Comparison of ENCODE assay signal across 1 cellular context in the genomic region with DNA sequence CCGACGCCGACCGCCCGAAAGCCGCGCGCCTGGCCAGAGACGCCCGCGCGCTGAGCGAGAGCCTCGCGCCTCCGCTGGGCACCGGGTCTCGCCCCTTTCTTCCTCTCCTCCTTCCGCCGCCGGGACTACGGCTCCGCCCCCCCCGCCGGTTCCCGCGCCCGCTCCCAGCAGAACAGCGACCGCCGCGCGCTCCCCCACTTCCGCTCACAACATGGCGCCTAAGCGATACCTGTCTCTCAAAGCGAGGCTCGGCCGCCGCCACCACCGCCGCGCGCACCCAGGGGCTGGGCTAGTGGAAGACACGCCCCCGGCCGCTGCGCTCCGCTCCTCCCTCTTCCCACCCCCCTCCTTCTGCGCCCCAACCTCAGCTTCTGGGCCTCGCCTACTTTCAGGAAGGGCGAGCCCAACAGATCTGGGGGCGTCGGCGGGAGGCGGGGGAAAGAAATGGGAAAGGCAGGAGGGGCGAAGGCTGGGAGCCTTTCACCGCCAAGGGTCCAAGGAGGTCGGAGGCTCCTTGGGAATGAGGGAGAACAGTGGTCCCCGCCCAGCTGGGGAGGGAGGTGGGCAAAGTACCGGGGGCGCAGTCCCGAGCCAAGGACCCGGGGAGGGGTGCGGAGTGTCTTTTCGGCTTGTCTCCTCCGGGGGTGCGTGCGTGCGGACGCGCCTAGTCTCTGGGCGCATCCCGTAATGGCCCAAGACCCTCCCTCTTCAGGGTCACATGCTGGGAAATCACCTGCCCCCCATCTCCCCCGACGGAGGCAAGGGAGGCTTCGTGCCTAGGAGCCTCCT.
TF ChIP-seq lines count a peak whose summit lies in the region.

A gene (minus strand): TSS at position 100 of the 789 bp plus-strand sequence. CDS start 277 bp downstream, outside the sequence.

TF ChIP-seq in K562, 482 proteins besides CTCF, POLR2A, EP300 and RAD21 (continued from another document and continues in another):
- TF ChIP-seq, protein P1, sequence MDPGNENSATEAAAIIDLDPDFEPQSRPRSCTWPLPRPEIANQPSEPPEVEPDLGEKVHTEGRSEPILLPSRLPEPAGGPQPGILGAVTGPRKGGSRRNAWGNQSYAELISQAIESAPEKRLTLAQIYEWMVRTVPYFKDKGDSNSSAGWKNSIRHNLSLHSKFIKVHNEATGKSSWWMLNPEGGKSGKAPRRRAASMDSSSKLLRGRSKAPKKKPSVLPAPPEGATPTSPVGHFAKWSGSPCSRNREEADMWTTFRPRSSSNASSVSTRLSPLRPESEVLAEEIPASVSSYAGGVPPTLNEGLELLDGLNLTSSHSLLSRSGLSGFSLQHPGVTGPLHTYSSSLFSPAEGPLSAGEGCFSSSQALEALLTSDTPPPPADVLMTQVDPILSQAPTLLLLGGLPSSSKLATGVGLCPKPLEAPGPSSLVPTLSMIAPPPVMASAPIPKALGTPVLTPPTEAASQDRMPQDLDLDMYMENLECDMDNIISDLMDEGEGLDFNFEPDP (CRISPR knock-in tag; IDR thresholded peaks at IDR 0.05): no peak
- TF ChIP-seq, protein P2, sequence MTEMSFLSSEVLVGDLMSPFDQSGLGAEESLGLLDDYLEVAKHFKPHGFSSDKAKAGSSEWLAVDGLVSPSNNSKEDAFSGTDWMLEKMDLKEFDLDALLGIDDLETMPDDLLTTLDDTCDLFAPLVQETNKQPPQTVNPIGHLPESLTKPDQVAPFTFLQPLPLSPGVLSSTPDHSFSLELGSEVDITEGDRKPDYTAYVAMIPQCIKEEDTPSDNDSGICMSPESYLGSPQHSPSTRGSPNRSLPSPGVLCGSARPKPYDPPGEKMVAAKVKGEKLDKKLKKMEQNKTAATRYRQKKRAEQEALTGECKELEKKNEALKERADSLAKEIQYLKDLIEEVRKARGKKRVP (CRISPR knock-in tag; IDR thresholded peaks at IDR 0.05): no peak
- TF ChIP-seq CCNT2 (IDR thresholded peaks at IDR 0.05; ENCODE audit: borderline replicate concordance, extremely low read depth, insufficient read length, low read depth, low read length) (peak; percentile 41), EGR1 (conservative IDR thresholded peaks at IDR 0.05) (peak; percentile 78), HNRNPLL (IDR thresholded peaks at IDR 0.05; ENCODE audit: low read depth, low read length, poor library complexity, severe bottlenecking) (peak; percentile 25), ZNF589 (CRISPR knock-in tag; IDR thresholded peaks at IDR 0.05; ENCODE audit: low read depth) (no peak), ETV5 (CRISPR knock-in tag; IDR thresholded peaks at IDR 0.05; ENCODE audit: low read depth) (peak; percentile 70), SNIP1 (IDR thresholded peaks at IDR 0.05; ENCODE audit: low read depth) (no peak), KAT7 (CRISPR knock-in tag; IDR thresholded peaks at IDR 0.05; ENCODE audit: borderline replicate concordance) (no peak), CBX8 (IDR thresholded peaks at IDR 0.05; ENCODE audit: borderline replicate concordance, extremely low read depth, low read depth, low read length, poor library complexity, severe bottlenecking) (no peak), SMC3 (conservative IDR thresholded peaks at IDR 0.05; ENCODE audit: insufficient read depth, low read depth, low read length) (no peak), SMARCA4 (IDR thresholded peaks at IDR 0.05) (no peak; the same call in 1 of the 2 replicates), L3MBTL2 (IDR thresholded peaks at IDR 0.05) (peak; percentile 31; the same call in 1 of the 2 replicates), TEAD4 (IDR thresholded peaks at IDR 0.05; ENCODE audit: low read length) (no peak), TEAD4 (CRISPR knock-in tag; IDR thresholded peaks at IDR 0.05; ENCODE audit: borderline replicate concordance) (no peak), BMI1 (IDR thresholded peaks at IDR 0.05; ENCODE audit: low read length) (no peak), MAZ (CRISPR knock-in tag; conservative IDR thresholded peaks at IDR 0.05 in 1 of 2, IDR thresholded peaks at IDR 0.05 in 1 of 2) (peak; percentile 45 to 78; a peak in 3 of 4 replicates), PHTF2 (CRISPR knock-in tag; IDR thresholded peaks at IDR 0.05) (no peak), ZNF133 (CRISPR knock-in tag; IDR thresholded peaks at IDR 0.05) (no peak), ZNF3 (CRISPR knock-in tag; IDR thresholded peaks at IDR 0.05) (no peak), ZNF143 (CRISPR knock-in tag; IDR thresholded peaks at IDR 0.05) (no peak)
- TF ChIP-seq, protein P3, sequence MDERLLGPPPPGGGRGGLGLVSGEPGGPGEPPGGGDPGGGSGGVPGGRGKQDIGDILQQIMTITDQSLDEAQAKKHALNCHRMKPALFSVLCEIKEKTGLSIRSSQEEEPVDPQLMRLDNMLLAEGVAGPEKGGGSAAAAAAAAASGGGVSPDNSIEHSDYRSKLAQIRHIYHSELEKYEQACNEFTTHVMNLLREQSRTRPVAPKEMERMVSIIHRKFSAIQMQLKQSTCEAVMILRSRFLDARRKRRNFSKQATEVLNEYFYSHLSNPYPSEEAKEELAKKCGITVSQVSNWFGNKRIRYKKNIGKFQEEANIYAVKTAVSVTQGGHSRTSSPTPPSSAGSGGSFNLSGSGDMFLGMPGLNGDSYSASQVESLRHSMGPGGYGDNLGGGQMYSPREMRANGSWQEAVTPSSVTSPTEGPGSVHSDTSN (CRISPR knock-in tag; IDR thresholded peaks at IDR 0.05; ENCODE audit: low read depth): peak; percentile 32; the same call in 1 of the 2 replicates
- TF ChIP-seq, protein P3 (tag; conservative IDR thresholded peaks at IDR 0.05; ENCODE audit: low read depth): no peak
- TF ChIP-seq, protein P4, sequence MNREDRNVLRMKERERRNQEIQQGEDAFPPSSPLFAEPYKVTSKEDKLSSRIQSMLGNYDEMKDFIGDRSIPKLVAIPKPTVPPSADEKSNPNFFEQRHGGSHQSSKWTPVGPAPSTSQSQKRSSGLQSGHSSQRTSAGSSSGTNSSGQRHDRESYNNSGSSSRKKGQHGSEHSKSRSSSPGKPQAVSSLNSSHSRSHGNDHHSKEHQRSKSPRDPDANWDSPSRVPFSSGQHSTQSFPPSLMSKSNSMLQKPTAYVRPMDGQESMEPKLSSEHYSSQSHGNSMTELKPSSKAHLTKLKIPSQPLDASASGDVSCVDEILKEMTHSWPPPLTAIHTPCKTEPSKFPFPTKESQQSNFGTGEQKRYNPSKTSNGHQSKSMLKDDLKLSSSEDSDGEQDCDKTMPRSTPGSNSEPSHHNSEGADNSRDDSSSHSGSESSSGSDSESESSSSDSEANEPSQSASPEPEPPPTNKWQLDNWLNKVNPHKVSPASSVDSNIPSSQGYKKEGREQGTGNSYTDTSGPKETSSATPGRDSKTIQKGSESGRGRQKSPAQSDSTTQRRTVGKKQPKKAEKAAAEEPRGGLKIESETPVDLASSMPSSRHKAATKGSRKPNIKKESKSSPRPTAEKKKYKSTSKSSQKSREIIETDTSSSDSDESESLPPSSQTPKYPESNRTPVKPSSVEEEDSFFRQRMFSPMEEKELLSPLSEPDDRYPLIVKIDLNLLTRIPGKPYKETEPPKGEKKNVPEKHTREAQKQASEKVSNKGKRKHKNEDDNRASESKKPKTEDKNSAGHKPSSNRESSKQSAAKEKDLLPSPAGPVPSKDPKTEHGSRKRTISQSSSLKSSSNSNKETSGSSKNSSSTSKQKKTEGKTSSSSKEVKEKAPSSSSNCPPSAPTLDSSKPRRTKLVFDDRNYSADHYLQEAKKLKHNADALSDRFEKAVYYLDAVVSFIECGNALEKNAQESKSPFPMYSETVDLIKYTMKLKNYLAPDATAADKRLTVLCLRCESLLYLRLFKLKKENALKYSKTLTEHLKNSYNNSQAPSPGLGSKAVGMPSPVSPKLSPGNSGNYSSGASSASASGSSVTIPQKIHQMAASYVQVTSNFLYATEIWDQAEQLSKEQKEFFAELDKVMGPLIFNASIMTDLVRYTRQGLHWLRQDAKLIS (CRISPR knock-in tag; IDR thresholded peaks at IDR 0.05): no peak
- TF ChIP-seq, protein P5, sequence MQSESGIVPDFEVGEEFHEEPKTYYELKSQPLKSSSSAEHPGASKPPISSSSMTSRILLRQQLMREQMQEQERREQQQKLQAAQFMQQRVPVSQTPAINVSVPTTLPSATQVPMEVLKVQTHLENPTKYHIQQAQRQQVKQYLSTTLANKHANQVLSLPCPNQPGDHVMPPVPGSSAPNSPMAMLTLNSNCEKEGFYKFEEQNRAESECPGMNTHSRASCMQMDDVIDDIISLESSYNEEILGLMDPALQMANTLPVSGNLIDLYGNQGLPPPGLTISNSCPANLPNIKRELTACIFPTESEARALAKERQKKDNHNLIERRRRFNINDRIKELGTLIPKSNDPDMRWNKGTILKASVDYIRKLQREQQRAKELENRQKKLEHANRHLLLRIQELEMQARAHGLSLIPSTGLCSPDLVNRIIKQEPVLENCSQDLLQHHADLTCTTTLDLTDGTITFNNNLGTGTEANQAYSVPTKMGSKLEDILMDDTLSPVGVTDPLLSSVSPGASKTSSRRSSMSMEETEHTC (IDR thresholded peaks at IDR 0.05): no peak
- TF ChIP-seq, protein P6, sequence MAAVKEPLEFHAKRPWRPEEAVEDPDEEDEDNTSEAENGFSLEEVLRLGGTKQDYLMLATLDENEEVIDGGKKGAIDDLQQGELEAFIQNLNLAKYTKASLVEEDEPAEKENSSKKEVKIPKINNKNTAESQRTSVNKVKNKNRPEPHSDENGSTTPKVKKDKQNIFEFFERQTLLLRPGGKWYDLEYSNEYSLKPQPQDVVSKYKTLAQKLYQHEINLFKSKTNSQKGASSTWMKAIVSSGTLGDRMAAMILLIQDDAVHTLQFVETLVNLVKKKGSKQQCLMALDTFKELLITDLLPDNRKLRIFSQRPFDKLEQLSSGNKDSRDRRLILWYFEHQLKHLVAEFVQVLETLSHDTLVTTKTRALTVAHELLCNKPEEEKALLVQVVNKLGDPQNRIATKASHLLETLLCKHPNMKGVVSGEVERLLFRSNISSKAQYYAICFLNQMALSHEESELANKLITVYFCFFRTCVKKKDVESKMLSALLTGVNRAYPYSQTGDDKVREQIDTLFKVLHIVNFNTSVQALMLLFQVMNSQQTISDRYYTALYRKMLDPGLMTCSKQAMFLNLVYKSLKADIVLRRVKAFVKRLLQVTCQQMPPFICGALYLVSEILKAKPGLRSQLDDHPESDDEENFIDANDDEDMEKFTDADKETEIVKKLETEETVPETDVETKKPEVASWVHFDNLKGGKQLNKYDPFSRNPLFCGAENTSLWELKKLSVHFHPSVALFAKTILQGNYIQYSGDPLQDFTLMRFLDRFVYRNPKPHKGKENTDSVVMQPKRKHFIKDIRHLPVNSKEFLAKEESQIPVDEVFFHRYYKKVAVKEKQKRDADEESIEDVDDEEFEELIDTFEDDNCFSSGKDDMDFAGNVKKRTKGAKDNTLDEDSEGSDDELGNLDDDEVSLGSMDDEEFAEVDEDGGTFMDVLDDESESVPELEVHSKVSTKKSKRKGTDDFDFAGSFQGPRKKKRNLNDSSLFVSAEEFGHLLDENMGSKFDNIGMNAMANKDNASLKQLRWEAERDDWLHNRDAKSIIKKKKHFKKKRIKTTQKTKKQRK (IDR thresholded peaks at IDR 0.05; ENCODE audit: borderline replicate concordance, low read depth, low read length): no peak
- TF ChIP-seq, protein P7, sequence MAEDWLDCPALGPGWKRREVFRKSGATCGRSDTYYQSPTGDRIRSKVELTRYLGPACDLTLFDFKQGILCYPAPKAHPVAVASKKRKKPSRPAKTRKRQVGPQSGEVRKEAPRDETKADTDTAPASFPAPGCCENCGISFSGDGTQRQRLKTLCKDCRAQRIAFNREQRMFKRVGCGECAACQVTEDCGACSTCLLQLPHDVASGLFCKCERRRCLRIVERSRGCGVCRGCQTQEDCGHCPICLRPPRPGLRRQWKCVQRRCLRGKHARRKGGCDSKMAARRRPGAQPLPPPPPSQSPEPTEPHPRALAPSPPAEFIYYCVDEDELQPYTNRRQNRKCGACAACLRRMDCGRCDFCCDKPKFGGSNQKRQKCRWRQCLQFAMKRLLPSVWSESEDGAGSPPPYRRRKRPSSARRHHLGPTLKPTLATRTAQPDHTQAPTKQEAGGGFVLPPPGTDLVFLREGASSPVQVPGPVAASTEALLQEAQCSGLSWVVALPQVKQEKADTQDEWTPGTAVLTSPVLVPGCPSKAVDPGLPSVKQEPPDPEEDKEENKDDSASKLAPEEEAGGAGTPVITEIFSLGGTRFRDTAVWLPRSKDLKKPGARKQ (CRISPR knock-in tag; IDR thresholded peaks at IDR 0.05): no peak
- TF ChIP-seq, protein P8, sequence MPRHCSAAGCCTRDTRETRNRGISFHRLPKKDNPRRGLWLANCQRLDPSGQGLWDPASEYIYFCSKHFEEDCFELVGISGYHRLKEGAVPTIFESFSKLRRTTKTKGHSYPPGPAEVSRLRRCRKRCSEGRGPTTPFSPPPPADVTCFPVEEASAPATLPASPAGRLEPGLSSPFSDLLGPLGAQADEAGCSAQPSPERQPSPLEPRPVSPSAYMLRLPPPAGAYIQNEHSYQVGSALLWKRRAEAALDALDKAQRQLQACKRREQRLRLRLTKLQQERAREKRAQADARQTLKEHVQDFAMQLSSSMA (CRISPR knock-in tag; IDR thresholded peaks at IDR 0.05): peak; percentile 97
- TF ChIP-seq, protein P9, sequence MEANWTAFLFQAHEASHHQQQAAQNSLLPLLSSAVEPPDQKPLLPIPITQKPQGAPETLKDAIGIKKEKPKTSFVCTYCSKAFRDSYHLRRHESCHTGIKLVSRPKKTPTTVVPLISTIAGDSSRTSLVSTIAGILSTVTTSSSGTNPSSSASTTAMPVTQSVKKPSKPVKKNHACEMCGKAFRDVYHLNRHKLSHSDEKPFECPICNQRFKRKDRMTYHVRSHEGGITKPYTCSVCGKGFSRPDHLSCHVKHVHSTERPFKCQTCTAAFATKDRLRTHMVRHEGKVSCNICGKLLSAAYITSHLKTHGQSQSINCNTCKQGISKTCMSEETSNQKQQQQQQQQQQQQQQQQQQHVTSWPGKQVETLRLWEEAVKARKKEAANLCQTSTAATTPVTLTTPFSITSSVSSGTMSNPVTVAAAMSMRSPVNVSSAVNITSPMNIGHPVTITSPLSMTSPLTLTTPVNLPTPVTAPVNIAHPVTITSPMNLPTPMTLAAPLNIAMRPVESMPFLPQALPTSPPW (CRISPR knock-in tag; IDR thresholded peaks at IDR 0.05): peak; percentile 87
